Comparison of ENCODE assay signal across 23 cellular contexts in genomic region chr6:166769648-166770047, GRCh38.
"Had no signal": no experiment of that assay in that cellular context is flagged by ENCODE, and none has a peak within 500 bp of the region (broad histone marks: within the 10 kb centered on the region; RNA-seq: fewer than 3 reads in every experiment).

No MANE protein-coding gene starts in this region.

- H3K36me3 ChIP-seq: ascending aorta, SJCRH30 had no signal

- H3K27me3 ChIP-seq: ascending aorta, body of pancreas, SJCRH30 had no signal

- H3K9me3 ChIP-seq: ascending aorta, body of pancreas, SJCRH30 had no signal

- H3K4me3 ChIP-seq: ascending aorta, body of pancreas, SJCRH30 had no signal

- H3K27ac ChIP-seq: ascending aorta, body of pancreas, SJCRH30 had no signal

- H3K36me3 Mint-ChIP-seq: activated CD4-positive, alpha-beta memory T cell treated with anti-CD3 and anti-CD28 coated beads for 36 hours; activated naive CD4-positive, alpha-beta T cell treated with anti-CD3 and anti-CD28 coated beads, Interleukin-2, amount 50 U/mL, for 72 hours; WTC11 had no signal

- H3K9me3 Mint-ChIP-seq: activated CD4-positive, alpha-beta memory T cell treated with anti-CD3 and anti-CD28 coated beads for 36 hours; activated CD4-positive, alpha-beta T cell treated with anti-CD3 and anti-CD28 coated beads, Interleukin-2, amount 10 ng/mL, durations not matched to agents 7 days and 5 days; activated naive CD4-positive, alpha-beta T cell treated with anti-CD3 and anti-CD28 coated beads, Interleukin-2, amount 50 U/mL, for 72 hours; activated naive CD8-positive, alpha-beta T cell treated with anti-CD3 and anti-CD28 coated beads, Interleukin-2, amount 50 U/mL, for 24 hours; activated T-cell treated with anti-CD3 and anti-CD28 coated beads, Interleukin-2, amount 50 U/mL, for 4 hours; T-helper 1 cell treated with Interleukin-12 subunit alpha and Interleukin-12 subunit beta and Interleukin-4 antibody, amounts not matched to agents 30 μg/mL and 1 μg/mL, for 36 hours; WTC11 had no signal

- H3K4me3 Mint-ChIP-seq: activated CD4-positive, alpha-beta memory T cell treated with anti-CD3 and anti-CD28 coated beads for 36 hours; activated CD4-positive, alpha-beta T cell treated with anti-CD3 and anti-CD28 coated beads, Interleukin-2, amount 10 ng/mL, durations not matched to agents 7 days and 5 days; activated naive CD8-positive, alpha-beta T cell treated with anti-CD3 and anti-CD28 coated beads, Interleukin-2, amount 50 U/mL, for 24 hours; activated T-cell treated with anti-CD3 and anti-CD28 coated beads, Interleukin-2, amount 50 U/mL, for 4 hours; T-helper 1 cell treated with Interleukin-12 subunit alpha and Interleukin-12 subunit beta and Interleukin-4 antibody, amounts not matched to agents 30 μg/mL and 1 μg/mL, for 36 hours; WTC11 had no signal

- DNase-seq: activated CD4-positive, alpha-beta memory T cell treated with anti-CD3 and anti-CD28 coated beads for 36 hours; activated CD4-positive, alpha-beta T cell treated with anti-CD3 and anti-CD28 coated beads, Interleukin-2, amount 10 ng/mL, durations not matched to agents 7 days and 5 days; activated CD4-positive, CD25-positive, alpha-beta regulatory T cell treated with anti-CD3 and anti-CD28 coated beads, Interleukin-2, amount 50 U/mL, for 72 hours; activated naive CD4-positive, alpha-beta T cell treated with Interleukin-2 at 50 U/mL for 16 hours; activated naive CD8-positive, alpha-beta T cell treated with anti-CD3 and anti-CD28 coated beads, Interleukin-2, amount 50 U/mL, for 24 hours; activated T-cell treated with anti-CD3 and anti-CD28 coated beads, Interleukin-2, amount 50 U/mL, for 4 hours; amniotic stem cell; body of pancreas; IMR-90; KBM-7; NCI-H1048; NCI-H1930; NCI-H2171; NCI-H2227 treated with DMSO at 0.1 percent for 48 hours; NCI-H510A; NCI-H526 treated with DMSO at 0.1 percent for 48 hours; NCI-H82; SJCRH30; SW 1271 had no signal

- H3K27ac Mint-ChIP-seq: activated CD4-positive, alpha-beta memory T cell treated with anti-CD3 and anti-CD28 coated beads for 36 hours; activated CD4-positive, alpha-beta T cell treated with anti-CD3 and anti-CD28 coated beads, Interleukin-2, amount 10 ng/mL, durations not matched to agents 7 days and 5 days; activated naive CD4-positive, alpha-beta T cell treated with anti-CD3 and anti-CD28 coated beads, Interleukin-2, amount 50 U/mL, for 72 hours; activated naive CD8-positive, alpha-beta T cell treated with anti-CD3 and anti-CD28 coated beads, Interleukin-2, amount 50 U/mL, for 24 hours; T-helper 1 cell treated with Interleukin-12 subunit alpha and Interleukin-12 subunit beta and Interleukin-4 antibody, amounts not matched to agents 30 μg/mL and 1 μg/mL, for 36 hours had no signal

- H3K27me3 Mint-ChIP-seq: activated CD4-positive, alpha-beta memory T cell treated with anti-CD3 and anti-CD28 coated beads for 36 hours had no signal

- H3K4me1 ChIP-seq: ascending aorta, body of pancreas, SJCRH30 had no signal
